In genomic region chr1:233230011-233230410, GRCh38 we compare ENCODE assay signal across 22 cellular contexts.
DNase-seq lines count a peak whose midpoint lies in the region; ATAC-seq and TF ChIP-seq lines count a peak whose summit lies in the region.
"Had no signal": no experiment of that assay in that cellular context is flagged by ENCODE, and none has a peak within 500 bp of the region (broad histone marks: within the 10 kb centered on the region; RNA-seq: fewer than 3 reads in every experiment).

No MANE protein-coding gene starts in this region.

- ATAC-seq in foreskin keratinocyte (peak; percentile 71), GM21390 (IDR thresholded peaks at IDR 0.05; ENCODE audit: unreplicated experiment) (no peak)
- no peak for ATAC-seq in activated CD4-positive, CD25-positive, alpha-beta regulatory T cell treated with anti-CD3 and anti-CD28 coated beads, Interleukin-2, amount 50 U/mL, for 24 hours
- ATAC-seq: GM12878 had no signal

- DNase-seq in HFFc6 (no peak), epithelial cell of esophagus (ENCODE audit: low read depth) (peak; percentile 27), foreskin keratinocyte (peak in 1 of 2 donors; percentile 20), iPS-NIHi7 (ENCODE audit: extremely low spot score) (no peak), NCI-H2029 (lab: John Stamatoyannopoulos, UW) (no peak)
- DNase-seq: C1 segment of cervical spinal cord; CD4-positive, alpha-beta memory T cell; COR-L47; GDM1; KG1; NCI-H1105 treated with DMSO at 0.1 percent for 48 hours; NCI-H146; NCI-H1930; NCI-H446 treated with DMSO at 0.1 percent for 48 hours; NCI-H82; RPMI8226; SHP77 had no signal

- H3K36me3 Mint-ChIP-seq in HFFc6 (ENCODE audit: low read depth), result peaks cover 18% of the 10 kb centered on the region

- peak overlapping the region; percentile 22 for H3K27ac Mint-ChIP-seq in HFFc6

- H3K27me3 ChIP-seq in foreskin keratinocyte, result no peaks in the 10 kb centered on the region
- H3K27me3 ChIP-seq: MG63 had no signal

- H3K9me3 Mint-ChIP-seq in HFFc6, result no peaks in the 10 kb centered on the region
- H3K9me3 Mint-ChIP-seq: CD4-positive, alpha-beta memory T cell had no signal

- H3K4me1 Mint-ChIP-seq in HFFc6 (ENCODE audit: low read depth), result peaks cover 12% of the 10 kb centered on the region
- H3K4me1 Mint-ChIP-seq: CD4-positive, alpha-beta memory T cell had no signal

- peaks cover 2% of the 10 kb centered on the region; the same call in 1 of the 2 replicates for H3K27me3 Mint-ChIP-seq in HFFc6 (ENCODE audit: insufficient read depth)
- H3K27me3 Mint-ChIP-seq: CD4-positive, alpha-beta memory T cell had no signal

- no peak overlapping the region for H3K4me3 Mint-ChIP-seq in HFFc6
- H3K4me3 Mint-ChIP-seq: CD4-positive, alpha-beta memory T cell had no signal

- H3K27ac ChIP-seq in foreskin keratinocyte, result no peak overlapping the region
- H3K27ac ChIP-seq: PC-9 had no signal

- TF ChIP-seq CTCF in HFFc6 (IDR thresholded peaks at IDR 0.05) (no peak), epithelial cell of esophagus (IDR thresholded peaks at IDR 0.05; ENCODE audit: insufficient read depth, low read depth, low read length, missing control alignments) (no peak), foreskin keratinocyte (conservative IDR thresholded peaks at IDR 0.05) (no peak)

- H3K4me1 ChIP-seq in foreskin keratinocyte, result no peaks in the 10 kb centered on the region

- H3K4me3 ChIP-seq in epithelial cell of esophagus (ENCODE audit: low read length), result no peak overlapping the region
- H3K4me3 ChIP-seq: GM12878, MG63, PC-9 had no signal
